ENCODE assay signal across 11 cellular contexts in genomic region chr17:15335446-15335845, GRCh38. TPM values are rescaled to one million over a fixed set of nuclear protein-coding genes. Genes with fewer than 3 reads are reported as not detected.
"Had no signal": no experiment of that assay in that cellular context is flagged by ENCODE, and none has a peak within 500 bp of the region (broad histone marks: within the 10 kb centered on the region; RNA-seq: fewer than 3 reads in every experiment).

No MANE protein-coding gene starts in this region.

- H3K4me2 ChIP-seq: GM23338 had no signal

- DNase-seq: GM23248, GOT3, H7, H9, HCEC 1CT, HFFc6 had no signal

- H3K9ac ChIP-seq: GM23248 had no signal

- H3K4me3 ChIP-seq: GM23248, GM23338, HAP-1 had no signal

- H2AFZ ChIP-seq: GM23248, GM23338 had no signal

- H3K9me3 ChIP-seq: HAP-1 had no signal

- ATAC-seq: GM23338, HCT116 had no signal

- H3K36me3 ChIP-seq: HAP-1 had no signal

- H3K27ac Mint-ChIP-seq: GM23338, H9, HFFc6 had no signal

- H3K27ac ChIP-seq: GM23248 had no signal

- H3K4me1 ChIP-seq: HAP-1 had no signal

- H3K4me3 Mint-ChIP-seq: GM23338, H9, HFFc6 had no signal

- FAIRE-seq: H54 had no signal

RNA-seq across cellular contexts. Expression of gene TEKT3, which starts 6.0 kb away (rescaled TPM):
- total RNA-seq: GM23248, H4, HFFc6 had no signal
- polyA plus RNA-seq: GM23248 had no signal
